Comparison of ENCODE assay signal across 1 cellular context in the genomic region with DNA sequence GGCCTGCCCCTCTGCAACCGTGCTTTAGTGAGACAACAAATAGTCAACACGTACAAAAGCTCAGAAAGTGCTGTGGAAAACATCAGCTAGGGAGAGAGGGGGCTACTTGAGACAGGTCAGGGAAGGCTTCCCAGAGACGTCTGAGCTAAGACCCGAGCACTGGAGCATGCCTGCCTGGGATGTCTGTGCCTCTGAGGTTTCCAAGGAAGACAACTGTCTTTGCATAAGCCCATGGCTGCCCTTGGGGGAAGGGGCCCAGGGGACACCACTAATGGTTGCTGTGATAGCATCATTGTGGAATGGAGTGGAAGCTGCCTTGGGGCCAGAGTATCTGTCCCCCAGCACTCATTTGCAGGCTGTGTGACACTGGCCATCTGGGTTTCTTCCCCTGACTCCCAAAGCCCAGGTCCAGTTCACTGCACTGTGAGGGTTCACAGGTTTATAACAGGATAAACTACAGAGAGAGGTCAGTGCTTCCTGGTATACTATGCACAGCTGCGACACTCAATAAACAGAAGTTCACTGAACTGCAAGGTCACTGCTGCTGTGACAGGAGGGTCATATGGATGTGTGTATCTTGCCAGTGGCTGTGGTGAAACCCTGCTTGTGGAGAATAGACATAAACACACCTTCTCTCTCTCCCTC.
TF ChIP-seq lines count a peak whose summit lies in the region.

No MANE protein-coding gene starts in this region.

TF ChIP-seq in HepG2, 621 proteins besides CTCF, POLR2A, EP300 and RAD21 (continued from another document):
- TF ChIP-seq ZMYM4 (CRISPR knock-in tag; IDR thresholded peaks at IDR 0.05) = peak; percentile 80
- TF ChIP-seq ZNF512 (CRISPR knock-in tag; IDR thresholded peaks at IDR 0.05) = no peak
- no peak for TF ChIP-seq ETV6 (CRISPR knock-in tag; conservative IDR thresholded peaks at IDR 0.05)
- TF ChIP-seq ZNF816 (CRISPR knock-in tag; IDR thresholded peaks at IDR 0.05; ENCODE audit: borderline replicate concordance) = no peak; the same call in 1 of the 2 replicates
- no peak for TF ChIP-seq ARNT (IDR thresholded peaks at IDR 0.05)
- no peak; the same call in 1 of the 2 replicates for TF ChIP-seq PLSCR1 (CRISPR knock-in tag; IDR thresholded peaks at IDR 0.05; ENCODE audit: borderline replicate concordance)
- TF ChIP-seq FOXM1 (CRISPR knock-in tag; IDR thresholded peaks at IDR 0.05) = no peak
- no peak for TF ChIP-seq SMAD1 (CRISPR knock-in tag; IDR thresholded peaks at IDR 0.05; ENCODE audit: borderline replicate concordance, low read depth)
- TF ChIP-seq ZNF772 (CRISPR knock-in tag; IDR thresholded peaks at IDR 0.05) = peak; percentile 96
- no peak; the same call in 1 of the 2 replicates for TF ChIP-seq KLF11 (CRISPR knock-in tag; IDR thresholded peaks at IDR 0.05)
- TF ChIP-seq NFATC3 (CRISPR knock-in tag; IDR thresholded peaks at IDR 0.05) = no peak
- no peak; the same call in 1 of the 2 replicates for TF ChIP-seq HOXA9 (CRISPR knock-in tag; IDR thresholded peaks at IDR 0.05; ENCODE audit: borderline replicate concordance)
- peak; percentile 69; the same call in 1 of the 2 replicates for TF ChIP-seq MTA1 (CRISPR knock-in tag; IDR thresholded peaks at IDR 0.05; ENCODE audit: borderline replicate concordance)
- no peak for TF ChIP-seq KMT2B (CRISPR knock-in tag; IDR thresholded peaks at IDR 0.05)
- TF ChIP-seq HMGXB3 (CRISPR knock-in tag; IDR thresholded peaks at IDR 0.05; ENCODE audit: borderline replicate concordance) = peak; percentile 49
- TF ChIP-seq DRAP1 (CRISPR knock-in tag; IDR thresholded peaks at IDR 0.05) = peak; percentile 81
- TF ChIP-seq SP4 (CRISPR knock-in tag; IDR thresholded peaks at IDR 0.05) = peak; percentile 60; the same call in 1 of the 2 replicates
- 0 out of 2 replicates have a peak, but pooled peaks have one; percentile 26 for TF ChIP-seq ONECUT2 (CRISPR knock-in tag; IDR thresholded peaks at IDR 0.05)
- TF ChIP-seq ZNF784 (CRISPR knock-in tag; IDR thresholded peaks at IDR 0.05; ENCODE audit: borderline replicate concordance) = no peak
- peak; percentile 97 for TF ChIP-seq ZNF331 (CRISPR knock-in tag; IDR thresholded peaks at IDR 0.05)
- no peak for TF ChIP-seq ZBTB4 (CRISPR knock-in tag; IDR thresholded peaks at IDR 0.05; ENCODE audit: borderline replicate concordance)
- no peak for TF ChIP-seq NKX3-1 (CRISPR knock-in tag; IDR thresholded peaks at IDR 0.05)
- TF ChIP-seq HDAC6 (IDR thresholded peaks at IDR 0.05; ENCODE audit: low read depth, low read length) = no peak
- TF ChIP-seq FOXP1 (IDR thresholded peaks at IDR 0.05) = peak; percentile 91
- TF ChIP-seq FOXP1 (CRISPR knock-in tag; IDR thresholded peaks at IDR 0.05) = peak; percentile 97
- TF ChIP-seq STAG1 (CRISPR knock-in tag; IDR thresholded peaks at IDR 0.05) = peak; percentile 12; the same call in 1 of the 2 replicates
- TF ChIP-seq KDM6A (CRISPR knock-in tag; IDR thresholded peaks at IDR 0.05; ENCODE audit: low read depth) = peak; percentile 77
- TF ChIP-seq, protein P1, sequence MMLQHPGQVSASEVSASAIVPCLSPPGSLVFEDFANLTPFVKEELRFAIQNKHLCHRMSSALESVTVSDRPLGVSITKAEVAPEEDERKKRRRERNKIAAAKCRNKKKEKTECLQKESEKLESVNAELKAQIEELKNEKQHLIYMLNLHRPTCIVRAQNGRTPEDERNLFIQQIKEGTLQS (CRISPR knock-in tag; IDR thresholded peaks at IDR 0.05) = peak; percentile 36
- TF ChIP-seq, protein P2, sequence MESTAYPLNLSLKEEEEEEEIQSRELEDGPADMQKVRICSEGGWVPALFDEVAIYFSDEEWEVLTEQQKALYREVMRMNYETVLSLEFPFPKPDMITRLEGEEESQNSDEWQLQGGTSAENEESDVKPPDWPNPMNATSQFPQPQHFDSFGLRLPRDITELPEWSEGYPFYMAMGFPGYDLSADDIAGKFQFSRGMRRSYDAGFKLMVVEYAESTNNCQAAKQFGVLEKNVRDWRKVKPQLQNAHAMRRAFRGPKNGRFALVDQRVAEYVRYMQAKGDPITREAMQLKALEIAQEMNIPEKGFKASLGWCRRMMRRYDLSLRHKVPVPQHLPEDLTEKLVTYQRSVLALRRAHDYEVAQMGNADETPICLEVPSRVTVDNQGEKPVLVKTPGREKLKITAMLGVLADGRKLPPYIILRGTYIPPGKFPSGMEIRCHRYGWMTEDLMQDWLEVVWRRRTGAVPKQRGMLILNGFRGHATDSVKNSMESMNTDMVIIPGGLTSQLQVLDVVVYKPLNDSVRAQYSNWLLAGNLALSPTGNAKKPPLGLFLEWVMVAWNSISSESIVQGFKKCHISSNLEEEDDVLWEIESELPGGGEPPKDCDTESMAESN (CRISPR knock-in tag; conservative IDR thresholded peaks at IDR 0.05) = peak; percentile 14; the same call in 1 of the 2 replicates
- TF ChIP-seq, protein P3, sequence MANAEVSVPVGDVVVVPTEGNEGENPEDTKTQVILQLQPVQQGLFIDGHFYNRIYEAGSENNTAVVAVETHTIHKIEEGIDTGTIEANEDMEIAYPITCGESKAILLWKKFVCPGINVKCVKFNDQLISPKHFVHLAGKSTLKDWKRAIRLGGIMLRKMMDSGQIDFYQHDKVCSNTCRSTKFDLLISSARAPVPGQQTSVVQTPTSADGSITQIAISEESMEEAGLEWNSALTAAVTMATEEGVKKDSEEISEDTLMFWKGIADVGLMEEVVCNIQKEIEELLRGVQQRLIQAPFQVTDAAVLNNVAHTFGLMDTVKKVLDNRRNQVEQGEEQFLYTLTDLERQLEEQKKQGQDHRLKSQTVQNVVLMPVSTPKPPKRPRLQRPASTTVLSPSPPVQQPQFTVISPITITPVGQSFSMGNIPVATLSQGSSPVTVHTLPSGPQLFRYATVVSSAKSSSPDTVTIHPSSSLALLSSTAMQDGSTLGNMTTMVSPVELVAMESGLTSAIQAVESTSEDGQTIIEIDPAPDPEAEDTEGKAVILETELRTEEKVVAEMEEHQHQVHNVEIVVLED (CRISPR knock-in tag; IDR thresholded peaks at IDR 0.05; ENCODE audit: borderline replicate concordance) = peak; percentile 72; the same call in 1 of the 2 replicates
- TF ChIP-seq ZBTB33 (CRISPR knock-in tag; IDR thresholded peaks at IDR 0.05) = no peak
- TF ChIP-seq ZNF670 (CRISPR knock-in tag; IDR thresholded peaks at IDR 0.05; ENCODE audit: borderline replicate concordance) = peak; percentile 96
- TF ChIP-seq, protein P4, sequence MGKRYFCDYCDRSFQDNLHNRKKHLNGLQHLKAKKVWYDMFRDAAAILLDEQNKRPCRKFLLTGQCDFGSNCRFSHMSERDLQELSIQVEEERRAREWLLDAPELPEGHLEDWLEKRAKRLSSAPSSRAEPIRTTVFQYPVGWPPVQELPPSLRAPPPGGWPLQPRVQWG (CRISPR knock-in tag; IDR thresholded peaks at IDR 0.05; ENCODE audit: borderline replicate concordance, low read depth) = no peak
TF ChIP-seq in HepG2: peak in this region for 294.
